In genomic region chr3:159988617-159989251, GRCh38 we compare ENCODE assay signal across 1 cellular context.
TF ChIP-seq lines count a peak whose summit lies in the region.

IL12A (plus strand) TSS chr3:159988835.

TF ChIP-seq in HepG2, 621 proteins besides CTCF, POLR2A, EP300 and RAD21 (continued from another document and continues in another):
- TF ChIP-seq UBTF (CRISPR knock-in tag; IDR thresholded peaks at IDR 0.05) = peak; percentile 51; the same call in 1 of the 2 replicates
- TF ChIP-seq MTA1 (CRISPR knock-in tag; IDR thresholded peaks at IDR 0.05; ENCODE audit: borderline replicate concordance) = 0 out of 2 replicates have a peak, but pooled peaks have one; percentile 13
- 0 out of 2 replicates have a peak, but pooled peaks have one; percentile 40 for TF ChIP-seq ZNF878 (CRISPR knock-in tag; IDR thresholded peaks at IDR 0.05)
- 0 out of 2 replicates have a peak, but pooled peaks have one; percentile 24 for TF ChIP-seq PPARG (CRISPR knock-in tag; conservative IDR thresholded peaks at IDR 0.05)
- peak; percentile 60; the same call in 1 of the 2 replicates for TF ChIP-seq ZMYM4 (CRISPR knock-in tag; IDR thresholded peaks at IDR 0.05)
- 0 out of 2 replicates have a peak, but pooled peaks have one; percentile 28 for TF ChIP-seq TIGD3 (CRISPR knock-in tag; IDR thresholded peaks at IDR 0.05; ENCODE audit: borderline replicate concordance)
- TF ChIP-seq JUNB (CRISPR knock-in tag; IDR thresholded peaks at IDR 0.05; ENCODE audit: borderline replicate concordance) = no peak
- no peak for TF ChIP-seq CBX1 (IDR thresholded peaks at IDR 0.05; ENCODE audit: low read depth)
- TF ChIP-seq ZNF232 (CRISPR knock-in tag; IDR thresholded peaks at IDR 0.05; ENCODE audit: borderline replicate concordance) = 0 out of 2 replicates have a peak, but pooled peaks have one; percentile 6
- TF ChIP-seq RBFOX2 (IDR thresholded peaks at IDR 0.05; ENCODE audit: low read depth, low read length) = 0 out of 2 replicates have a peak, but pooled peaks have one; percentile 30
- TF ChIP-seq ZNF280D (CRISPR knock-in tag; IDR thresholded peaks at IDR 0.05) = no peak
- peak; percentile 35; the same call in 1 of the 2 replicates for TF ChIP-seq ARID5B (CRISPR knock-in tag; IDR thresholded peaks at IDR 0.05)
- TF ChIP-seq ZBTB20 (CRISPR knock-in tag; IDR thresholded peaks at IDR 0.05; ENCODE audit: borderline replicate concordance, low read depth) = 0 out of 2 replicates have a peak, but pooled peaks have one; percentile 24
- TF ChIP-seq ZNF331 (CRISPR knock-in tag; IDR thresholded peaks at IDR 0.05) = peak; percentile 27; the same call in 1 of the 2 replicates
- peak; percentile 72 for TF ChIP-seq MAZ (IDR thresholded peaks at IDR 0.05; ENCODE audit: borderline replicate concordance, low read depth, low read length)
- peak; percentile 75; the same call in 1 of the 2 replicates for TF ChIP-seq MAZ (CRISPR knock-in tag; IDR thresholded peaks at IDR 0.05; ENCODE audit: low read depth)
- no peak for TF ChIP-seq IRF1 (CRISPR knock-in tag; IDR thresholded peaks at IDR 0.05; ENCODE audit: low read depth)
- no peak for TF ChIP-seq ZNF234 (CRISPR knock-in tag; conservative IDR thresholded peaks at IDR 0.05)
- TF ChIP-seq ZNF281 (CRISPR knock-in tag; IDR thresholded peaks at IDR 0.05; ENCODE audit: borderline replicate concordance) = no peak
- no peak for TF ChIP-seq ZNF552 (CRISPR knock-in tag; IDR thresholded peaks at IDR 0.05; ENCODE audit: borderline replicate concordance)
- no peak for TF ChIP-seq ZBTB33 (CRISPR knock-in tag; IDR thresholded peaks at IDR 0.05)
- 0 out of 2 replicates have a peak, but pooled peaks have one; percentile 32 for TF ChIP-seq SAFB2 (CRISPR knock-in tag; IDR thresholded peaks at IDR 0.05; ENCODE audit: borderline replicate concordance, low read depth)
- TF ChIP-seq ZFP41 (CRISPR knock-in tag; IDR thresholded peaks at IDR 0.05; ENCODE audit: borderline replicate concordance) = no peak
- 0 out of 2 replicates have a peak, but pooled peaks have one; percentile 8 for TF ChIP-seq KAT8 (CRISPR knock-in tag; IDR thresholded peaks at IDR 0.05)
- peak; percentile 52 for TF ChIP-seq ZFY (CRISPR knock-in tag; IDR thresholded peaks at IDR 0.05)
- TF ChIP-seq MLX (CRISPR knock-in tag; IDR thresholded peaks at IDR 0.05) = no peak
- TF ChIP-seq ZNF580 (CRISPR knock-in tag; IDR thresholded peaks at IDR 0.05; ENCODE audit: borderline replicate concordance, low read depth) = no peak
- TF ChIP-seq YY1 (IDR thresholded peaks at IDR 0.05; ENCODE audit: insufficient read depth, insufficient replicate concordance, low read depth, low read length) = no peak
- peak; percentile 53; the same call in 1 of the 2 replicates for TF ChIP-seq TBX2 (CRISPR knock-in tag; IDR thresholded peaks at IDR 0.05; ENCODE audit: borderline replicate concordance)
- peak; percentile 80 for TF ChIP-seq ZSCAN31 (CRISPR knock-in tag; IDR thresholded peaks at IDR 0.05; ENCODE audit: low read depth)
- TF ChIP-seq ZNF260 (CRISPR knock-in tag; IDR thresholded peaks at IDR 0.05; ENCODE audit: borderline replicate concordance, low read depth) = no peak
